13 cellular contexts compared by ENCODE assay signal in the genomic region with DNA sequence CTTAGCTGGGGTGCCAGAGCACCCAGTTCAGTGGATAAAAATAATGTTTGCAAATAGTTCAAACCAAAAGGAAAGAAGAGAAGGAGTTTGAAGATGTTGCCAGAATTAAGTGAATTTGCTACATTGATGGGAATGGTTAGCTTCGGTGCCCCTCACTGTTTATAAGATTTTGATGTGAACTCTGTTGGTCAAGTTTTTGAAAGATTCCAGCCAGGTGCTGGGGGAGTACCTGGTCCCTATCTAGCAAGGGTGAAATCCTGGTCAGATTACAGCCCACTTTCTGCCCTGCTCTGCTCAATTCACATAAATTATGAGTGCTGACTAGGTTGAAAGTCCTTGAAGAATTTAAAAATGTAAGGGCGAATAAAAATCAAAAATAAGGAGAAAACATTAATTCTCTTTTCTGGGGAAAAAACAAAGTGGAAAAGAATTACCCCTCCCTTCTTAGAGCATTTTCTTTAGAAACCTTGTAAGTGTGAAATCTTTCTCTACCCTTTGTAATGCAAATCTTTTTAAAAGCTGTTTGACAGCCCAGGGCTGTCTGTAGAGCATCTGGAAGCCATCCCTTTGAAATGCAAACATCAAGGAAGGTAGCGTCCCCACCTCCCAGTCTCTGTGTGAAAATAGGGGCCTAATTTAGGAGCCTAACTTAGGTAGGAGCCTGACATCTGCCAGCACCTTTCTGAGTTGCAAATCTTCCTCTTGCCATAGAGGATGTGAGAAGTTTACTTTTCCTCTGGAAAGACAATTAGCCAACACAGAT. TPM values are rescaled to one million over a fixed set of nuclear protein-coding genes. Genes with fewer than 3 reads are reported as not detected.
DNase-seq lines count a peak whose midpoint lies in the region; ATAC-seq lines count a peak whose summit lies in the region.
"Had no signal": no experiment of that assay in that cellular context is flagged by ENCODE, and none has a peak within 500 bp of the region (broad histone marks: within the 10 kb centered on the region; RNA-seq: fewer than 3 reads in every experiment).

No MANE protein-coding gene starts in this region.

- ATAC-seq in activated CD4-positive, alpha-beta T cell treated with anti-CD3 and anti-CD28 coated beads for 36 hours, result no peak
- no peak for ATAC-seq in naive thymus-derived CD4-positive, alpha-beta T cell
- ATAC-seq in GM18520 (IDR thresholded peaks at IDR 0.05; ENCODE audit: unreplicated experiment), result no peak
- ATAC-seq: upper lobe of right lung had no signal

- peak overlapping the region; percentile 86 for H3K4me3 Mint-ChIP-seq in activated CD4-positive, alpha-beta T cell treated with anti-CD3 and anti-CD28 coated beads for 36 hours
- peak overlapping the region; percentile 97 for H3K4me3 Mint-ChIP-seq in activated naive CD8-positive, alpha-beta T cell
- H3K4me3 Mint-ChIP-seq in naive thymus-derived CD4-positive, alpha-beta T cell, result peak overlapping the region; percentile 90 to 100 (median 98)

- H3K36me3 Mint-ChIP-seq in activated CD4-positive, alpha-beta T cell treated with anti-CD3 and anti-CD28 coated beads for 36 hours (ENCODE audit: low read depth), result peaks cover 29% of the 10 kb centered on the region
- H3K36me3 Mint-ChIP-seq in activated naive CD8-positive, alpha-beta T cell, result peaks cover 15% of the 10 kb centered on the region
- peaks cover 19 to 40% (median 29%) of the 10 kb centered on the region in 5 donors for H3K36me3 Mint-ChIP-seq in naive thymus-derived CD4-positive, alpha-beta T cell

- H3K4me1 Mint-ChIP-seq in activated CD4-positive, alpha-beta T cell treated with anti-CD3 and anti-CD28 coated beads for 36 hours, result peaks cover 70% of the 10 kb centered on the region
- H3K4me1 Mint-ChIP-seq in activated naive CD8-positive, alpha-beta T cell (ENCODE audit: low read depth), result peaks cover 81% of the 10 kb centered on the region
- peaks cover 55 to 69% (median 60%) of the 10 kb centered on the region in 7 donors for H3K4me1 Mint-ChIP-seq in naive thymus-derived CD4-positive, alpha-beta T cell

- H3K9me3 ChIP-seq in HAP-1, result no peaks in the 10 kb centered on the region
- H3K9me3 ChIP-seq in naive thymus-derived CD4-positive, alpha-beta T cell (ENCODE audit: control insufficient read depth in 2 of 3, low read length in 3 of 3), result no peaks in the 10 kb centered on the region
- H3K9me3 ChIP-seq: upper lobe of right lung had no signal

- H3K4me1 ChIP-seq in HAP-1, result peaks cover 5% of the 10 kb centered on the region
- peaks cover 49 to 56% of the 10 kb centered on the region in 2 donors for H3K4me1 ChIP-seq in naive thymus-derived CD4-positive, alpha-beta T cell (ENCODE audit: control insufficient read depth in 2 of 2, insufficient read depth in 2 of 2, low read length in 2 of 2)

- peak overlapping the region; percentile 82 for H3K27ac ChIP-seq in naive thymus-derived CD4-positive, alpha-beta T cell (ENCODE audit: low read depth, low read length)
- H3K27ac ChIP-seq: PC-9 had no signal

- H3K36me3 ChIP-seq in HAP-1 (replicated peaks), result no peaks in the 10 kb centered on the region
- H3K36me3 ChIP-seq in naive thymus-derived CD4-positive, alpha-beta T cell (ENCODE audit: control insufficient read depth in 2 of 3, insufficient read depth in 3 of 3, low read length in 3 of 3), result peaks cover under 1 to 25% (median 10%) of the 10 kb centered on the region in 3 experiments

- no peaks in the 10 kb centered on the region for H3K27me3 Mint-ChIP-seq in activated CD4-positive, alpha-beta T cell treated with anti-CD3 and anti-CD28 coated beads for 36 hours
- no peaks in the 10 kb centered on the region for H3K27me3 Mint-ChIP-seq in activated naive CD8-positive, alpha-beta T cell
- no peaks in the 10 kb centered on the region for H3K27me3 Mint-ChIP-seq in naive thymus-derived CD4-positive, alpha-beta T cell

- H3K27ac Mint-ChIP-seq in activated CD4-positive, alpha-beta T cell treated with anti-CD3 and anti-CD28 coated beads for 36 hours, result peak overlapping the region; percentile 98
- H3K27ac Mint-ChIP-seq in activated naive CD8-positive, alpha-beta T cell, result peak overlapping the region; percentile 99
- H3K27ac Mint-ChIP-seq in naive thymus-derived CD4-positive, alpha-beta T cell, result peak overlapping the region; percentile 87 to 99 (median 96)
- H3K27ac Mint-ChIP-seq: progenitor cell of endocrine pancreas had no signal

- peaks cover 8% of the 10 kb centered on the region; the same call in 1 of the 2 replicates for H3K27me3 ChIP-seq in HAP-1 (ENCODE audit: low read depth)
- H3K27me3 ChIP-seq in naive thymus-derived CD4-positive, alpha-beta T cell (ENCODE audit: control insufficient read depth in 2 of 2, insufficient read depth in 2 of 2, low read length in 2 of 2), result no peaks in the 10 kb centered on the region
- H3K27me3 ChIP-seq: upper lobe of right lung had no signal

- in situ Hi-C loops in HAP-1 (cut with MboI; ENCODE audit: low sequenced_read_pairs), result no loop called here

- no peak overlapping the region for H3K4me3 ChIP-seq in HAP-1
- peak overlapping the region; percentile 84 for H3K4me3 ChIP-seq in naive thymus-derived CD4-positive, alpha-beta T cell (ENCODE audit: low read length)
- H3K4me3 ChIP-seq: PC-9 had no signal

- intact Hi-C loops in activated CD4-positive, alpha-beta T cell treated with anti-CD3 and anti-CD28 coated beads for 36 hours (cut with DNase I, micrococcal nuclease), result loop anchor here (2.0 to 5.0 kb wide), 7 partner anchors 115 to 863 kb away; partner anchors contain the start of genes ACTR3C (in 1 of the 2), ATP6V0E2 (in 1 of the 2), GIMAP4 (in 1 of the 2) and GIMAP8 (in 1 of the 2)
- intact Hi-C loops in naive thymus-derived CD4-positive, alpha-beta T cell (cut with micrococcal nuclease), result loop anchor here (2.0 to 5.0 kb wide), 5 partner anchors 19 to 378 kb away; partner anchors contain the start of gene GIMAP6 (in 2 of the 2)
- intact Hi-C loops in posterior cingulate gyrus (cut with DNase I), result no loop called here

- CTCF ChIA-PET in activated CD4-positive, alpha-beta T cell treated with anti-CD3 and anti-CD28 coated beads for 36 hours (lab: Charles Lee), result interaction anchor here (0.6 to 1.3 kb wide), 5 partner anchors 11 to 250 kb away, joined by 3 to 5 read pairs (median 4); partner anchors contain the start of gene GIMAP1
- CTCF ChIA-PET in naive thymus-derived CD4-positive, alpha-beta T cell (lab: Charles Lee), result interaction anchor here (5.2 kb wide), 1 partner anchor 18 kb away, joined by 37 read pairs; the partner anchor contains the start of gene GIMAP1

- no peak for DNase-seq in activated CD4-positive, alpha-beta T cell treated with anti-CD3 and anti-CD28 coated beads for 36 hours
- DNase-seq in activated CD4-positive, alpha-beta T cell treated with anti-CD3 and anti-CD28 coated beads for 1 hour, result no peak
- peak; percentile 35 to 55 for DNase-seq in HAP-1 (ENCODE audit: low spot score in 2 of 2)
- peak in 1 of 9 donors; percentile 32 for DNase-seq in naive thymus-derived CD4-positive, alpha-beta T cell
- DNase-seq in posterior cingulate gyrus, result no peak
- no peak for DNase-seq in NOMO-1 treated with dmso at 0.1 percent for 144 hours (lab: John Stamatoyannopoulos, UW; ENCODE audit: unreplicated experiment)
- DNase-seq: NCI-H226; PC-9; stimulated activated CD4-positive, alpha-beta T cell treated with anti-CD3 and anti-CD28 coated beads, Interleukin-15, amount 100 ng/mL, for 24 hours; upper lobe of right lung had no signal

- peaks cover 3% of the 10 kb centered on the region for H3K9me3 Mint-ChIP-seq in activated CD4-positive, alpha-beta T cell treated with anti-CD3 and anti-CD28 coated beads for 36 hours (ENCODE audit: low read depth)
- H3K9me3 Mint-ChIP-seq in activated naive CD8-positive, alpha-beta T cell (ENCODE audit: low read depth), result no peaks in the 10 kb centered on the region
- H3K9me3 Mint-ChIP-seq in naive thymus-derived CD4-positive, alpha-beta T cell, result peaks cover 0 to 4% (median 0%) of the 10 kb centered on the region in 11 donors

- POLR2A ChIA-PET in activated CD4-positive, alpha-beta T cell treated with anti-CD3 and anti-CD28 coated beads for 36 hours (lab: Charles Lee), result no interaction called here
- POLR2A ChIA-PET in naive thymus-derived CD4-positive, alpha-beta T cell (lab: Charles Lee), result interaction anchor here (0.6 to 16.2 kb wide), 12 partner anchors 10 to 355 kb away, joined by 3 to 467 read pairs (median 40); partner anchors contain the start of genes GIMAP1, GIMAP2, GIMAP4 and GIMAP6

RNA-seq across cellular contexts. Expression of gene GIMAP5, which starts 1.4 kb away (rescaled TPM):
- total RNA-seq in activated CD4-positive, alpha-beta T cell treated with anti-CD3 and anti-CD28 coated beads for 36 hours, result 10 to 100 TPM; 47.6 to 53.3 TPM
- 100 to 1,000 TPM in 3 of 5 experiments, 10 to 100 TPM in 2; 58.1 to 422 (median 214) TPM for total RNA-seq in naive thymus-derived CD4-positive, alpha-beta T cell
- polyA plus RNA-seq in naive thymus-derived CD4-positive, alpha-beta T cell, result 100 to 1,000 TPM; 570 to 819 TPM
- total RNA-seq: PC-9, progenitor cell of endocrine pancreas had no signal

RNA-seq across cellular contexts. Expression of gene GIMAP1, which starts 19.4 kb away (rescaled TPM):
- total RNA-seq in activated CD4-positive, alpha-beta T cell treated with anti-CD3 and anti-CD28 coated beads for 36 hours, result 1 to 10 TPM; 3.5 to 5.5 TPM
- total RNA-seq in naive thymus-derived CD4-positive, alpha-beta T cell, result 100 to 1,000 TPM in 2 of 5 experiments, 10 to 100 TPM in 3; 23.3 to 124 (median 32.6) TPM
- 100 to 1,000 TPM in 1 of 2 donors, 10 to 100 TPM in 1; 75.4 to 104 TPM for polyA plus RNA-seq in naive thymus-derived CD4-positive, alpha-beta T cell
- total RNA-seq: PC-9, progenitor cell of endocrine pancreas had no signal

RNA-seq across cellular contexts. Expression of gene GIMAP2, which starts 50.3 kb away (rescaled TPM):
- 10 to 100 TPM; 30.0 to 40.1 TPM for total RNA-seq in activated CD4-positive, alpha-beta T cell treated with anti-CD3 and anti-CD28 coated beads for 36 hours
- total RNA-seq in naive thymus-derived CD4-positive, alpha-beta T cell, result 100 to 1,000 TPM in 3 of 5 experiments, 10 to 100 TPM in 2; 79.4 to 286 (median 122) TPM
- 100 to 1,000 TPM; 150 to 153 TPM for polyA plus RNA-seq in naive thymus-derived CD4-positive, alpha-beta T cell
- total RNA-seq: progenitor cell of endocrine pancreas had no signal

Comparison
In these comparisons a context has a peak if more than half of its experiments do, and no peak if none do; other contexts are left out.
1. DNase-seq: peak in HAP-1 (2 of 2); none in activated CD4-positive, alpha-beta T cell treated with anti-CD3 and anti-CD28 coated beads for 36 hours (single experiment), activated CD4-positive, alpha-beta T cell treated with anti-CD3 and anti-CD28 coated beads for 1 hour (single experiment), posterior cingulate gyrus (0 of 10) and NOMO-1 treated with dmso at 0.1 percent for 144 hours (single experiment).
2. Peak in every context shown above with its lines, with median percentiles within 50 percentile points of each other: H3K27ac Mint-ChIP-seq and H3K4me3 Mint-ChIP-seq.